In the genomic region with DNA sequence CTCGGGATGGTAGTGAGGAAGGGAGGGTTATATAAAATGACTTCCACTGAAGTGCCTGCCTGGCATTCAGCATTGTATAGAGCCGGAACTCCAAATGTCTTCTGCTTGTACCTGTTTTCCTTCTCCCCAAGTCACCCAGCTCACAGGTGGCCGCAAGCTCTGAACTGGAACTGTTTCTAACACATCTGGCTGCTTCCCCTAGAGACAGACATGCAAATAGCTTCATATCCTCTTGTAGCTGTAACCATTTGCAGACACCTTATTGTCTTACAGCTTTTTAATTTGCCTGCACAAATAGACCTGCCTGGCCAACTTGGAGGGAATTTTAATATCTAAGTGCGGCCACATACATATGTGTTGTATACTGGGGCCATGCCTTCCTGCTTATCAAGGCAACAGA, we compare ENCODE assay signal across 10 cellular contexts.
DNase-seq lines count a peak whose midpoint lies in the region; ATAC-seq, FAIRE-seq and TF ChIP-seq lines count a peak whose summit lies in the region.
"Had no signal": no experiment of that assay in that cellular context is flagged by ENCODE, and none has a peak within 500 bp of the region (broad histone marks: within the 10 kb centered on the region; RNA-seq: fewer than 3 reads in every experiment).

No MANE protein-coding gene starts in this region.

- intact Hi-C loops in pancreas (cut with DNase I): no loop called here

- H3K4me1 ChIP-seq in pancreas: no peaks in the 10 kb centered on the region

- TF ChIP-seq CTCF in epithelial cell of proximal tubule (conservative IDR thresholded peaks at IDR 0.05; ENCODE audit: low read depth, low read length) (peak; percentile 9), pancreas (IDR thresholded peaks at IDR 0.05) (no peak)

- H3K4me3 ChIP-seq in epithelial cell of proximal tubule (ENCODE audit: low read depth, low read length): no peak overlapping the region
- no peak overlapping the region for H3K4me3 ChIP-seq in pancreas

- DNase-seq in epithelial cell of proximal tubule (ENCODE audit: low read depth) (no peak), NCI-H2029 (lab: John Stamatoyannopoulos, UW) (no peak), NCI-H2081 treated with DMSO at 0.1 percent for 48 hours (lab: John Stamatoyannopoulos, UW) (no peak), NCI-H1092 treated with DMSO at 0.1 percent for 48 hours (lab: John Stamatoyannopoulos, UW) (no peak), pancreas (no peak)
- DNase-seq: DMS53 had no signal

- H3K36me3 ChIP-seq in pancreas: no peaks in the 10 kb centered on the region

- no peak for FAIRE-seq in pancreas (lab: Jason Lieb, UNC)
- FAIRE-seq: colon had no signal

- WGBS in pancreas, 2 donors: 79 to 86% methylated on average over 4 of the region's 4 CpGs

- H3K27ac ChIP-seq in pancreas: no peak overlapping the region

- no peaks in the 10 kb centered on the region for H3K27me3 ChIP-seq in pancreas

- no peaks in the 10 kb centered on the region for H3K9me3 ChIP-seq in pancreas

- ATAC-seq in GM18502 (IDR thresholded peaks at IDR 0.05; ENCODE audit: poor library complexity, unreplicated experiment): peak; percentile 84
- ATAC-seq in GM21367 (IDR thresholded peaks at IDR 0.05; ENCODE audit: unreplicated experiment): peak; percentile 81
- peak; percentile 73 for ATAC-seq in HG03108 (IDR thresholded peaks at IDR 0.05; ENCODE audit: unreplicated experiment)
- no peak for ATAC-seq in pancreas

Comparison
In these comparisons a context has a peak if more than half of its experiments do, and no peak if none do; other contexts are left out.
1. ATAC-seq: peak in GM18502 (single experiment), GM21367 (single experiment) and HG03108 (single experiment); none in pancreas (0 of 4).